In the genomic region with DNA sequence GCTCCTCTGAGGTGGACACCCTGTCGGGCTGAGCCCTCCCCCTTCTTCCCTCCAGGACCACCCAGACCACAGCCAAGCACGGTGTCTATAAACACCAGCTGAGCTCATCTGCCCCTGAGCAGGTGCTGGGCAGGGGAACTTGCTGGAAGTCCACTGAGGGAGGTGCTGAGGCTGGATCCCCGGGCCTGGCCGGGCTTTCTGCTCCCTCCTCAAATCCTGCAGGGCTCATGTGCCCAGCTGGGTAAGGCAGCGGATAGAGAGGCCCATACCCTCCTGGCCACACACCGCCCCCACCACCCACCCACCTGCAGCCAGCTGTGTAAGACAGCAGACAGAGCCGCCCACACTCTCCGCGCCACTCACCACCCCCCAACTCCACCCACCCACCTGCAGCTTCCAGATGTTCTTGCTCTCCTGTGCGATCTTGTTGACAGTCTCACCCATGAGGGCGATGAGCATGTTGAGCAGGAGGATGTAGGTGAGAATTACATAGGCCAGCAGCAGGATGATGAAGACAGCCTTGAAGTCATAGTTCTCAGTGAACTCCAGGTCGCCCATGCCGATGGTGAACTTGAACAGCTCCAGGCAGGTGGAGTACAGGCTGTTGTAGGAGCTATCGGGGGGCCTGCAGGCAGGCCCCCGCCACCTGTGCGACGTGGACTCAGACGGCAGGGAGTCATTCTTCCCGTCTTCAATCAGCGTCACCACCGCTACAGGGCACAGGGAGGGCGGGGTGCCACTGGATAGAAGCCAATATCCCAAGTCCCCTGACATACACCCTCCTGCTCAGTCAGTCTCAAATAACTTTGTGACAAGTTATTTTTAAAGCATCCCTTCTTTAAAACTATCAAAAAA, we compare ENCODE assay signal across 1 cellular context.
A peak's percentile ranks its signal among the peaks of the same experiment; 100 is the strongest.
TF ChIP-seq lines count a peak whose summit lies in the region.

No MANE protein-coding gene starts in this region.

TF ChIP-seq in GM12878, 131 proteins besides CTCF, POLR2A, EP300 and RAD21:
- TF ChIP-seq TCF12 (IDR thresholded peaks at IDR 0.05; ENCODE audit: low read depth, low read length) (peak; percentile 19; the same call in 1 of the 2 replicates), E2F8 (IDR thresholded peaks at IDR 0.05; ENCODE audit: low read depth, partially characterized antibody) (no peak)
